In the genomic region with DNA sequence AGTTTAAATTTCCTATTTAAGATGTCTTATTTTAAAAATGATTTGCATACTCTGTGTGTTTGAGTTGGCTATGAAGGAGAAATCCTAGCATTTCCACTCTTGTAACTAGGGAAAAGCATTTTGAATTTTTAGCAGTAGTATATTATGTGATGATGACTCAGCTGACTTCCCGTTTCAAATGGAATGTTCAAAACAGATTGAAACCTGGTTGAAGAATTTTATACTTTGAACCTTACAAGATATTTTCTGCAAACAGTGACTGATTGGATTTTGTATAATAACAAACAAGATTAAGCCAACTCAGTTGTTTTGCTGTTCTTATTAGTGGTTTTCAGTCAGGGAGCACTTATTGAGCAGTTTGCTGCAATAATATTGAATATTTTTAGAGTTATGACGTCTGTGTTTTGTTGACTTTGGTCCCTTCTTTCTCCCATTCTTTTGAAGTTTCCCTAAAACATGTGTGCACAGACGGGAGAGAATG, we compare ENCODE assay signal across 9 cellular contexts. TPM values are rescaled to one million over a fixed set of nuclear protein-coding genes. Genes with fewer than 3 reads are reported as not detected.
DNase-seq lines count a peak whose midpoint lies in the region; ATAC-seq and TF ChIP-seq lines count a peak whose summit lies in the region.
"Had no signal": no experiment of that assay in that cellular context is flagged by ENCODE, and none has a peak within 500 bp of the region (broad histone marks: within the 10 kb centered on the region; RNA-seq: fewer than 3 reads in every experiment).

No MANE protein-coding gene starts in this region.

- peak overlapping the region; percentile 82 for H3K4me2 ChIP-seq in Loucy (ENCODE audit: low read depth, low read length, poor library complexity, severe bottlenecking)

- no peaks in the 10 kb centered on the region for H3F3A ChIP-seq in Loucy (ENCODE audit: low read depth)

- H4K20me1 ChIP-seq in Loucy (ENCODE audit: insufficient read depth, low read length, poor library complexity, severe bottlenecking): peaks cover 96% of the 10 kb centered on the region

- H3K9me3 ChIP-seq in A673 (ENCODE audit: low read depth, low read length, poor library complexity, severe bottlenecking): no peaks in the 10 kb centered on the region
- H3K9me3 ChIP-seq in Loucy (ENCODE audit: insufficient read depth, low read depth, low read length): no peaks in the 10 kb centered on the region

- H3K4me1 ChIP-seq in A673 (ENCODE audit: insufficient read depth, low read length, poor library complexity, severe bottlenecking): peaks cover 18% of the 10 kb centered on the region
- peaks cover 56% of the 10 kb centered on the region for H3K4me1 ChIP-seq in Loucy (ENCODE audit: insufficient read depth, low read length, poor library complexity, severe bottlenecking)

- POLR2A ChIA-PET in A673 (lab: Charles Lee; ENCODE audit: low non-redundant PET): no interaction called here

- H3K36me3 ChIP-seq in A673 (ENCODE audit: insufficient read depth, low read length, poor library complexity, severe bottlenecking): peaks cover 18% of the 10 kb centered on the region
- peaks cover 11% of the 10 kb centered on the region for H3K36me3 ChIP-seq in Loucy (ENCODE audit: insufficient read depth, low read length)

- H3K4me3 ChIP-seq in A673 (ENCODE audit: low read depth, low read length, poor library complexity, severe bottlenecking) (no peak overlapping the region), Loucy (ENCODE audit: low read length, poor library complexity, severe bottlenecking) (peak overlapping the region; percentile 22)

- H3K9ac ChIP-seq in Loucy (ENCODE audit: low read depth, low read length, poor library complexity, severe bottlenecking): no peak overlapping the region

- intact Hi-C loops in A673 (cut with micrococcal nuclease; ENCODE audit: unreplicated experiment): no loop called here

- TF ChIP-seq CTCF in A673 (conservative IDR thresholded peaks at IDR 0.05; ENCODE audit: low read depth, low read length) (no peak), Loucy (conservative IDR thresholded peaks at IDR 0.05; ENCODE audit: low read length) (no peak)

- peaks cover 100% of the 10 kb centered on the region for H3K79me2 ChIP-seq in Loucy (ENCODE audit: insufficient read depth, low read length)

- H3K27ac ChIP-seq in A673 (ENCODE audit: low read depth, low read length, poor library complexity, severe bottlenecking): peak overlapping the region; percentile 38

- BruUV-seq in A673 (replicated peaks; lab: Mats Ljungman, UMichigan): no TSS peak

- no peak for DNase-seq in A673 (ENCODE audit: low spot score)
- peak; percentile 54 for DNase-seq in dedifferentiated amniotic fluid mesenchymal stem cell (ENCODE audit: extremely low spot score)
- DNase-seq in myocyte (ENCODE audit: low read depth): peak; percentile 24
- no peak for DNase-seq in DMS79 (lab: John Stamatoyannopoulos, UW)
- DNase-seq in NCI-H187 treated with DMSO at 0.1 percent for 48 hours (lab: John Stamatoyannopoulos, UW): no peak
- DNase-seq in HK-2 (ENCODE audit: unreplicated experiment): no peak
- DNase-seq: GOT3 had no signal

- H3K27me3 ChIP-seq in A673 (replicated peaks; ENCODE audit: insufficient read depth, low read depth, low read length, poor library complexity) (no peaks in the 10 kb centered on the region), Loucy (ENCODE audit: insufficient read depth, low read length, poor library complexity, severe bottlenecking) (no peaks in the 10 kb centered on the region)

- no peak overlapping the region for H2AFZ ChIP-seq in Loucy (ENCODE audit: low read length)

- CTCF ChIA-PET in A673 (lab: Charles Lee): no interaction called here

- H3K9me2 ChIP-seq in Loucy (replicated peaks; ENCODE audit: low read depth, low read length): no peaks in the 10 kb centered on the region

- no peak for ATAC-seq in HG02623 (IDR thresholded peaks at IDR 0.05; ENCODE audit: unreplicated experiment)

RNA-seq across cellular contexts. Expression of gene TNRC6A, which starts 8.0 kb away (rescaled TPM):
- total RNA-seq in A673 (2021) (88.5 and 90.8 TPM in 2 replicates), myocyte (15.0 and 18.0 TPM in 2 replicates)
- 16.6 TPM for polyA plus RNA-seq in myocyte (2012)

Comparison
In these comparisons a context has a peak if more than half of its experiments do, and no peak if none do; other contexts are left out.
1. DNase-seq: peak in dedifferentiated amniotic fluid mesenchymal stem cell (single experiment) and myocyte (single experiment); none in A673 (single experiment), DMS79 (single experiment), NCI-H187 treated with DMSO at 0.1 percent for 48 hours (single experiment) and HK-2 (single experiment).